In genomic region chr17:82013772-82014321, GRCh38 we compare ENCODE assay signal across 19 cellular contexts. TPM values are rescaled to one million over a fixed set of nuclear protein-coding genes. Genes with fewer than 3 reads are reported as not detected.
DNase-seq lines count a peak whose midpoint lies in the region; ATAC-seq and TF ChIP-seq lines count a peak whose summit lies in the region.
"Had no signal": no experiment of that assay in that cellular context is flagged by ENCODE, and none has a peak within 500 bp of the region (broad histone marks: within the 10 kb centered on the region; RNA-seq: fewer than 3 reads in every experiment).

No MANE protein-coding gene starts in this region.

- no peak overlapping the region for H3K56ac ChIP-seq in IMR-90 (ENCODE audit: extremely low read depth, insufficient read depth, low read length)

- dilution Hi-C loops in IMR-90 (cut with HindIII; ENCODE audit: low sequenced_read_pairs, unreplicated experiment): no loop called here

- H3K79me2 ChIP-seq in trophoblast cell (ENCODE audit: control insufficient read depth, insufficient read depth, low read length, poor library complexity): peaks cover 2% of the 10 kb centered on the region

- no peak overlapping the region for H3K18ac ChIP-seq in IMR-90 (ENCODE audit: low read depth, low read length)
- H3K18ac ChIP-seq in trophoblast cell (ENCODE audit: low read length): peak overlapping the region; percentile 10

- intact Hi-C loops in IMR-90 (cut with micrococcal nuclease) (no loop called here), heart right ventricle (cut with DNase I) (no loop called here)

- TF ChIP-seq CTCF in IMR-90 (conservative IDR thresholded peaks at IDR 0.05; ENCODE audit: low read depth, low read length): no peak
- TF ChIP-seq CTCF in heart right ventricle (IDR thresholded peaks at IDR 0.05): no peak

- BruUV-seq in IMR-90 (replicated peaks; lab: Mats Ljungman, UMichigan): no TSS peak

- H3K4me3 ChIP-seq in IMR-90 (ENCODE audit: insufficient read depth, low read depth, low read length) (no peak overlapping the region), heart right ventricle (no peak overlapping the region), trophoblast cell (ENCODE audit: low read depth, low read length) (no peak overlapping the region)
- H3K4me3 ChIP-seq: HAP-1, prostate gland had no signal

- DNase-seq in IMR-90 (no peak), heart right ventricle (peak; percentile 59 to 60), trophoblast cell (no peak), HCEC 1CT (no peak)
- DNase-seq: ACHN; activated CD8-positive, alpha-beta T cell treated with anti-CD3 and anti-CD28 coated beads, Interleukin-2, amount 10 ng/mL, durations not matched to agents 7 days and 5 days; CD4-positive, alpha-beta T cell; DMS79; effector memory CD8-positive, alpha-beta T cell; Kasumi-1; naive B cell; NCI-H1417 treated with DMSO at 0.1 percent for 48 hours; NCI-H226; stimulated activated naive CD4-positive, alpha-beta T cell treated with Interleukin-2 at 50 U/mL for 16 hours; WERI-Rb-1 had no signal

- H3K9ac ChIP-seq in IMR-90 (ENCODE audit: low read depth, low read length): no peak overlapping the region
- H3K9ac ChIP-seq in trophoblast cell (ENCODE audit: low read length): no peak overlapping the region

- H3K23ac ChIP-seq in IMR-90 (ENCODE audit: low read depth, low read length) (no peak overlapping the region), trophoblast cell (ENCODE audit: low read length) (no peak overlapping the region)

- H3K9me3 ChIP-seq in IMR-90 (ENCODE audit: control insufficient read depth, insufficient read depth, low read length) (no peaks in the 10 kb centered on the region), heart right ventricle (no peaks in the 10 kb centered on the region), trophoblast cell (ENCODE audit: insufficient read depth, low read depth, low read length) (peaks cover 2% of the 10 kb centered on the region)
- H3K9me3 ChIP-seq: HAP-1, prostate gland had no signal

- H3K4ac ChIP-seq in IMR-90 (ENCODE audit: low read depth, low read length) (no peak overlapping the region), trophoblast cell (ENCODE audit: low read depth, low read length) (no peak overlapping the region)

- WGBS in IMR-90 (ENCODE audit: extremely low coverage in 2 of 2, insufficient read length in 1 of 2), 2 experiments: 96% methylated on average over 12 of the region's 16 CpGs; no CpG with 5 or more reads in 1 of the 2 experiments
- WGBS in heart right ventricle, 2 donors: 62 to 74% methylated on average over 16 of the region's 16 CpGs
- no CpG with 5 or more reads among the region's 16 CpGs for WGBS in trophoblast cell (ENCODE audit: extremely low coverage, insufficient coverage, insufficient read length)

- H3K4me2 ChIP-seq in IMR-90 (ENCODE audit: low read depth, low read length) (no peak overlapping the region), trophoblast cell (ENCODE audit: low read length) (no peak overlapping the region)

- H3K27ac ChIP-seq in IMR-90 (ENCODE audit: insufficient read depth, low read length) (no peak overlapping the region), heart right ventricle (peak overlapping the region; percentile 71 to 97 (median 91)), trophoblast cell (ENCODE audit: low read depth, low read length) (no peak overlapping the region)
- H3K27ac ChIP-seq: WERI-Rb-1 had no signal

- TF ChIP-seq POLR2A in IMR-90 (IDR thresholded peaks at IDR 0.05; ENCODE audit: low read depth, low read length): no peak

- H3K36me3 ChIP-seq in IMR-90 (ENCODE audit: control insufficient read depth, insufficient read depth, low read length) (peaks cover 10% of the 10 kb centered on the region; the same call in 1 of the 2 replicates), heart right ventricle (peaks cover 0 to 41% (median 0%) of the 10 kb centered on the region in 9 donors), trophoblast cell (ENCODE audit: control insufficient read depth in 1 of 2, insufficient read depth in 2 of 2, low read length in 2 of 2) (peaks cover 18 to 22% of the 10 kb centered on the region in 2 experiments)
- H3K36me3 ChIP-seq: prostate gland had no signal

- no peak overlapping the region for H4K8ac ChIP-seq in IMR-90 (ENCODE audit: low read depth in 2 of 2, low read length in 2 of 2)
- H4K8ac ChIP-seq in trophoblast cell (ENCODE audit: low read depth, low read length): no peak overlapping the region

- no peak overlapping the region for H3K14ac ChIP-seq in IMR-90 (replicated peaks; ENCODE audit: low read depth, low read length)
- peak overlapping the region; percentile 5 for H3K14ac ChIP-seq in trophoblast cell (ENCODE audit: low read length)

- H2BK5ac ChIP-seq in IMR-90 (ENCODE audit: low read depth, low read length, poor library complexity, severe bottlenecking) (no peak overlapping the region), trophoblast cell (ENCODE audit: low read depth, low read length, poor library complexity) (no peak overlapping the region)

- H3K9me1 ChIP-seq in IMR-90 (ENCODE audit: insufficient read depth, low read length): no peaks in the 10 kb centered on the region

- H2AFZ ChIP-seq in IMR-90 (replicated peaks; ENCODE audit: low read length, poor library complexity) (no peak overlapping the region), trophoblast cell (ENCODE audit: insufficient read depth, low read length, poor library complexity) (no peak overlapping the region)

- H4K12ac ChIP-seq in trophoblast cell (ENCODE audit: low read depth, low read length): no peak overlapping the region

- no peak overlapping the region for H4K91ac ChIP-seq in IMR-90 (ENCODE audit: insufficient read depth, low read depth, low read length)
- peak overlapping the region; percentile 45 for H4K91ac ChIP-seq in trophoblast cell (ENCODE audit: low read depth, low read length)

- no peak for TF ChIP-seq RAD21 in IMR-90 (IDR thresholded peaks at IDR 0.05; ENCODE audit: low read length)

- H2AK5ac ChIP-seq in IMR-90 (ENCODE audit: low read depth, low read length): 0 out of 2 replicates have a peak overlapping the region, but pooled peaks have one; percentile 16
- H2AK5ac ChIP-seq in trophoblast cell (ENCODE audit: low read length): peak overlapping the region; percentile 31

- CTCF ChIA-PET in IMR-90 (lab: Yijun Ruan, JAX): no interaction called here

- H3K79me1 ChIP-seq in IMR-90 (ENCODE audit: low read depth in 1 of 2, low read length in 2 of 2) (no peaks in the 10 kb centered on the region), trophoblast cell (ENCODE audit: low read length) (peaks cover 13% of the 10 kb centered on the region)

- ATAC-seq in IMR-90 (ENCODE audit: low read depth) (no peak), heart right ventricle (peak; percentile 44 to 70 (median 59)), GM18502 (IDR thresholded peaks at IDR 0.05; ENCODE audit: poor library complexity, unreplicated experiment) (no peak), GM19035 (IDR thresholded peaks at IDR 0.05; ENCODE audit: unreplicated experiment) (no peak)
- ATAC-seq: activated CD8-positive, alpha-beta T cell treated with anti-CD3 and anti-CD28 coated beads, Interleukin-2, amount 10 ng/mL, durations not matched to agents 7 days and 5 days; effector memory CD8-positive, alpha-beta T cell had no signal

- H2BK12ac ChIP-seq in trophoblast cell (ENCODE audit: low read length): peak overlapping the region; percentile 6

- H2BK120ac ChIP-seq in IMR-90 (ENCODE audit: low read depth, low read length) (no peak overlapping the region), trophoblast cell (ENCODE audit: insufficient read depth, low read length, poor library complexity) (peak overlapping the region; percentile 37)

- POLR2A ChIA-PET in IMR-90 (lab: Charles Lee; ENCODE audit: unreplicated experiment): no interaction called here

- H3K27me3 ChIP-seq in IMR-90 (ENCODE audit: control insufficient read depth, insufficient read depth, low read length): no peaks in the 10 kb centered on the region
- H3K27me3 ChIP-seq in heart right ventricle: no peaks in the 10 kb centered on the region
- H3K27me3 ChIP-seq in trophoblast cell (ENCODE audit: insufficient read depth, low read length): no peaks in the 10 kb centered on the region

- peak overlapping the region; percentile 72 for H2AK9ac ChIP-seq in IMR-90 (replicated peaks; ENCODE audit: low read depth, low read length, poor library complexity)

- no peak overlapping the region for H4K5ac ChIP-seq in IMR-90 (ENCODE audit: low read depth, low read length)

- in situ Hi-C loops in IMR-90 (cut with MboI; ENCODE audit: low sequenced_read_pairs): no loop called here

- no peak overlapping the region for H2BK15ac ChIP-seq in IMR-90 (ENCODE audit: low read depth, low read length)

- no peaks in the 10 kb centered on the region for H3K4me1 ChIP-seq in IMR-90 (ENCODE audit: control insufficient read depth, insufficient read depth, low read length)
- H3K4me1 ChIP-seq in heart right ventricle: peaks cover 0 to 35% (median 15%) of the 10 kb centered on the region in 9 donors
- H3K4me1 ChIP-seq in trophoblast cell (ENCODE audit: control insufficient read depth in 1 of 2, insufficient read depth in 2 of 2, low read length in 2 of 2): peaks cover 17 to 18% of the 10 kb centered on the region in 2 experiments
- H3K4me1 ChIP-seq: HAP-1, prostate gland had no signal

- H2BK20ac ChIP-seq in IMR-90 (ENCODE audit: low read depth, low read length): no peak overlapping the region

- no peaks in the 10 kb centered on the region; the same call in 1 of the 2 replicates for H4K20me1 ChIP-seq in IMR-90 (ENCODE audit: insufficient read depth, low read length)

RNA-seq across cellular contexts. Expression of gene CENPX, which starts 8.8 kb away (rescaled TPM):
- total RNA-seq in IMR-90 (2012; rRNA removed) (44.8 and 45.3 TPM in 2 replicates), heart right ventricle (10 to 100 TPM; 15.8 to 37.4 (median 20.6) TPM)
- polyA plus RNA-seq in IMR-90 (2012; rRNA removed) (86.8 and 100 TPM in 2 replicates), heart right ventricle (100 to 1,000 TPM in 1 of 2 donors, 10 to 100 TPM in 1; 48.6 to 132 TPM)
- polyA plus RNA-seq in IMR-90 (2012; cell fraction: cytosol; rRNA removed): 102 and 133 TPM in 2 replicates
- 82.2 and 166 TPM in 2 replicates for polyA plus RNA-seq in IMR-90 (2012; cell fraction: nucleus; rRNA removed; ENCODE audit: low replicate concordance)
- 38.1 and 38.7 TPM in 2 replicates for polyA plus RNA-seq in trophoblast cell (2013)

RNA-seq across cellular contexts. Expression of gene LRRC45, which starts 9.3 kb away (rescaled TPM):
- total RNA-seq in IMR-90 (2012; rRNA removed) (7.2 and 7.8 TPM in 2 replicates), heart right ventricle (10 to 100 TPM in 1 of 10 donors, 1 to 10 TPM in 9; 2.2 to 10.4 (median 3.1) TPM)
- polyA plus RNA-seq in IMR-90 (2012; rRNA removed) (10.2 and 10.9 TPM in 2 replicates), heart right ventricle (1 to 10 TPM; 6.7 to 7.7 TPM)
- 6.8 and 8.0 TPM in 2 replicates for polyA plus RNA-seq in IMR-90 (2012; cell fraction: cytosol; rRNA removed)
- polyA plus RNA-seq in IMR-90 (2012; cell fraction: nucleus; rRNA removed; ENCODE audit: low replicate concordance): 46.7 and 84.8 TPM in 2 replicates
- polyA plus RNA-seq in trophoblast cell (2013): 7.2 and 7.3 TPM in 2 replicates

RNA-seq across cellular contexts. Expression of gene RAC3, which starts 17.6 kb away (rescaled TPM):
- total RNA-seq in IMR-90 (2012; rRNA removed): 5.7 and 7.2 TPM in 2 replicates
- polyA plus RNA-seq in IMR-90 (2012; rRNA removed): 23.4 and 32.0 TPM in 2 replicates
- 34.9 and 48.2 TPM in 2 replicates for polyA plus RNA-seq in IMR-90 (2012; cell fraction: cytosol; rRNA removed)
- 20.2 and 75.8 TPM in 2 replicates for polyA plus RNA-seq in IMR-90 (2012; cell fraction: nucleus; rRNA removed; ENCODE audit: low replicate concordance)
- total RNA-seq in heart right ventricle: 1 to 10 TPM in 6 of 10 donors, under 1 TPM in 4; 0.82 to 1.6 (median 1.1) TPM
- 1 to 10 TPM; 1.5 to 3.3 TPM for polyA plus RNA-seq in heart right ventricle
- polyA plus RNA-seq in trophoblast cell (2013): 24.0 and 25.6 TPM in 2 replicates

RNA-seq across cellular contexts. Expression of gene DCXR, which starts 23.6 kb away (rescaled TPM):
- total RNA-seq in IMR-90 (2012; rRNA removed): 36.6 and 36.9 TPM in 2 replicates
- polyA plus RNA-seq in IMR-90 (2012; rRNA removed): 129 and 139 TPM in 2 replicates
- 135 and 154 TPM in 2 replicates for polyA plus RNA-seq in IMR-90 (2012; cell fraction: cytosol; rRNA removed)
- polyA plus RNA-seq in IMR-90 (2012; cell fraction: nucleus; rRNA removed; ENCODE audit: low replicate concordance): 94.9 and 309 TPM in 2 replicates
- total RNA-seq in heart right ventricle: 100 to 1,000 TPM; 155 to 258 (median 187) TPM
- polyA plus RNA-seq in heart right ventricle: 100 to 1,000 TPM; 283 to 387 TPM
- 47.4 and 49.9 TPM in 2 replicates for polyA plus RNA-seq in trophoblast cell (2013)

RNA-seq across cellular contexts. Expression of gene ASPSCR1, which starts 36.4 kb away (rescaled TPM):
- total RNA-seq in IMR-90 (2012; rRNA removed) (7.2 and 8.3 TPM in 2 replicates), heart right ventricle (10 to 100 TPM; 19.9 to 38.2 (median 22.6) TPM)
- polyA plus RNA-seq in IMR-90 (2012; rRNA removed) (17.2 and 26.0 TPM in 2 replicates), heart right ventricle (100 to 1,000 TPM in 1 of 2 donors, 10 to 100 TPM in 1; 40.5 to 115 TPM)
- polyA plus RNA-seq in IMR-90 (2012; cell fraction: cytosol; rRNA removed): 22.0 and 24.6 TPM in 2 replicates
- polyA plus RNA-seq in IMR-90 (2012; cell fraction: nucleus; rRNA removed; ENCODE audit: low replicate concordance): 57.3 and 145 TPM in 2 replicates
- polyA plus RNA-seq in trophoblast cell (2013): 12.8 and 13.1 TPM in 2 replicates

Comparison
In these comparisons a context has a peak if more than half of its experiments do, and no peak if none do; other contexts are left out.
1. ATAC-seq: peak in heart right ventricle (8 of 8); none in IMR-90 (single experiment), GM18502 (single experiment) and GM19035 (single experiment).
2. DNase-seq: peak in heart right ventricle (2 of 2); none in IMR-90 (single experiment), trophoblast cell (0 of 2) and HCEC 1CT (single experiment).
3. H3K27ac ChIP-seq: peak in heart right ventricle (10 of 10); none in IMR-90 (single experiment) and trophoblast cell (single experiment).